ENCODE assay signal across 8 cellular contexts in the genomic region with DNA sequence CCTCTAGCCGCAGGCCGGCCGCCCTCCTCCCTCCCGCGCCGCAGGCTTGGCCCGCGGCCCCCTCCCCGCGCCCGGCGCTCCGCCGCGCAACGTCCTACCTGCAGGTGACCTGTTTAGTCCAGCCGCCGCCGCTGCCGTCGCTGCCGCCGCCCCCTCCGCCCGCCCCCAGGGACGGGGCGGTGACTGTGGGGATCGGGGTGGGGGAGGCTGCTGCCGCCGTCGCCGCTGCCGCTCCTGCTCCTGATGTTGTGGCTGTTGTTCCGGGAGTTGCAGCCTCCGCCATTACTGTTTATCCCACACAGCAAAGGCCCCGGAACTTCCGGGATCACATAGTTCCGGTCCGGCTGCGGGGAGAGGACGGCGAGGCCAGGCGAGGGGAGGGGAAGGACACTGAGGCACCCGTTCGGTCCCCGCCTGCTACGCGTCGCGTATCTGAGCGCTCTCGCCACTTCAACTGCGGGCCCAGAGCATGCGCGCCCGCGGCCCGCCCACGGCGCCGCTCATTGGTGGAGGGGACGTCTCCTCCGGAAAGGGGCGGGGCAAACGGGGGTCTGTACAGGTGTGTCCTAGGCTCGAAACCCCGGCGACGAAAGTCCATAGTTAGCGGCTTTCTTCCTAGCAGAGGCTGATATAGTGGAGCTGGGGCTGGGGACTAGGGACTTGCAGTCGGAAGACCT. TPM values are rescaled to one million over a fixed set of nuclear protein-coding genes. Genes with fewer than 3 reads are reported as not detected.
A peak's percentile ranks its signal among the peaks of the same experiment; 100 is the strongest.
DNase-seq lines count a peak whose midpoint lies in the region; ATAC-seq, FAIRE-seq and TF ChIP-seq lines count a peak whose summit lies in the region.

A gene with protein sequence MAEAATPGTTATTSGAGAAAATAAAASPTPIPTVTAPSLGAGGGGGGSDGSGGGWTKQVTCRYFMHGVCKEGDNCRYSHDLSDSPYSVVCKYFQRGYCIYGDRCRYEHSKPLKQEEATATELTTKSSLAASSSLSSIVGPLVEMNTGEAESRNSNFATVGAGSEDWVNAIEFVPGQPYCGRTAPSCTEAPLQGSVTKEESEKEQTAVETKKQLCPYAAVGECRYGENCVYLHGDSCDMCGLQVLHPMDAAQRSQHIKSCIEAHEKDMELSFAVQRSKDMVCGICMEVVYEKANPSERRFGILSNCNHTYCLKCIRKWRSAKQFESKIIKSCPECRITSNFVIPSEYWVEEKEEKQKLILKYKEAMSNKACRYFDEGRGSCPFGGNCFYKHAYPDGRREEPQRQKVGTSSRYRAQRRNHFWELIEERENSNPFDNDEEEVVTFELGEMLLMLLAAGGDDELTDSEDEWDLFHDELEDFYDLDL (minus strand): TSS at position 444 of the 677 bp plus-strand sequence. CDS start 161 bp downstream, at position 283.

- H3K9ac ChIP-seq in OCI-LY3 (ENCODE audit: low read length) (peak within 1 kb of the TSS; percentile 78), endothelial cell of umbilical vein (replicated peaks; ENCODE audit: extremely low read depth, insufficient read depth, low read length) (peak within 1 kb of the TSS; percentile 54)

- peaks cover 17% of the 10 kb centered on the region for H3K4me1 ChIP-seq in OCI-LY3 (ENCODE audit: low read length)
- peaks cover 13% of the 10 kb centered on the region for H3K4me1 ChIP-seq in endothelial cell of umbilical vein (ENCODE audit: control insufficient read depth, extremely low read depth, insufficient read depth, low read length)

- POLR2A ChIA-PET in endothelial cell of umbilical vein (lab: Charles Lee), result no interaction called here

- no TSS peak for BruUV-seq in endothelial cell of umbilical vein (replicated peaks; lab: Mats Ljungman, UMichigan)

- peaks cover 36% of the 10 kb centered on the region for H4K20me1 ChIP-seq in OCI-LY3 (ENCODE audit: insufficient read depth, low read length)
- no peaks in the 10 kb centered on the region for H4K20me1 ChIP-seq in endothelial cell of umbilical vein (replicated peaks; ENCODE audit: control insufficient read depth, extremely low read depth, insufficient read depth, low read length)

- H2AFZ ChIP-seq in OCI-LY3 (ENCODE audit: low read depth, low read length) (peak within 1 kb of the TSS; percentile 99), endothelial cell of umbilical vein (ENCODE audit: low read depth, low read length) (peak within 1 kb of the TSS; percentile 92)

- H3K4me2 ChIP-seq in OCI-LY3 (ENCODE audit: low read length) (peak within 1 kb of the TSS; percentile 99), endothelial cell of umbilical vein (ENCODE audit: insufficient read depth, low read length) (peak within 1 kb of the TSS; percentile 98)

- ATAC-seq in GM21515 (IDR thresholded peaks at IDR 0.05; ENCODE audit: unreplicated experiment), result peak; percentile 94

- FAIRE-seq in endothelial cell of umbilical vein (lab: Jason Lieb, UNC), result peak; percentile 55

- CTCF ChIA-PET in endothelial cell of umbilical vein (lab: Charles Lee), result interaction anchor here (0.6 to 2.9 kb wide), 5 partner anchors 9 to 177 kb away, joined by 3 to 16 read pairs (median 4); no protein-coding TSS in a partner anchor

- H3K9me3 ChIP-seq in OCI-LY3 (ENCODE audit: insufficient read depth, low read length) (no peaks in the 10 kb centered on the region), endothelial cell of umbilical vein (replicated peaks; ENCODE audit: control insufficient read depth, insufficient read depth, low read length) (no peaks in the 10 kb centered on the region)

- DNase-seq in D341Med (ENCODE audit: low spot score) (peak; percentile 96), HuH-7 (ENCODE audit: low spot score) (peak; percentile 93), activated T-cell treated with anti-CD3 and anti-CD28 coated beads for 1 hour (ENCODE audit: low read depth) (peak; percentile 93), endothelial cell of umbilical vein (ENCODE audit: low read depth, low spot score) (peak; percentile 85), middle frontal gyrus (ENCODE audit: extremely low spot score, low spot score) (peak; percentile 92)
- DNase-seq in stimulated activated CD8-positive, alpha-beta memory T cell treated with anti-CD3 and anti-CD28 coated beads, Interleukin-2, amount 100 ng/mL, for 48 hours (ENCODE audit: low read depth in 2 of 2), result peak; percentile 90 to 93

- TF ChIP-seq POLR2A in endothelial cell of umbilical vein (IDR thresholded peaks at IDR 0.05; ENCODE audit: low read depth, low read length), result peak; percentile 64

- H3K9me1 ChIP-seq in endothelial cell of umbilical vein (replicated peaks; ENCODE audit: control insufficient read depth, extremely low read depth, insufficient read depth, low read length), result no peaks in the 10 kb centered on the region

- intact Hi-C loops in endothelial cell of umbilical vein (cut with micrococcal nuclease), result loop anchor here (1.0 to 5.0 kb wide), 6 partner anchors 16 to 1168 kb away; a partner anchor contains a TSS

- H3K79me2 ChIP-seq in OCI-LY3 (ENCODE audit: low read length) (peaks cover 49% of the 10 kb centered on the region), endothelial cell of umbilical vein (ENCODE audit: control insufficient read depth, insufficient read depth, low read length) (peaks cover 31% of the 10 kb centered on the region)

- dilution Hi-C loops in endothelial cell of umbilical vein (cut with MboI; ENCODE audit: extremely low pct_ligation_motif_present, low sequenced_read_pairs), result no loop called here

- 0 out of 2 replicates have a peak, but pooled peaks cover 2% of the 10 kb centered on the region for H3K27me3 ChIP-seq in OCI-LY3 (ENCODE audit: low read depth, low read length)
- peaks cover 0 to 5% of the 10 kb centered on the region in 2 experiments for H3K27me3 ChIP-seq in endothelial cell of umbilical vein (ENCODE audit: control insufficient read depth in 2 of 2, insufficient read depth in 2 of 2, low read length in 2 of 2)

- H3K27ac ChIP-seq in OCI-LY3 (ENCODE audit: low read length) (peak within 1 kb of the TSS; percentile 74), endothelial cell of umbilical vein (ENCODE audit: insufficient read depth, low read depth, low read length) (peak within 1 kb of the TSS; percentile 39)

- TF ChIP-seq CTCF in OCI-LY3 (IDR thresholded peaks at IDR 0.05; ENCODE audit: low read depth, low read length), result no peak
- TF ChIP-seq CTCF in endothelial cell of umbilical vein (IDR thresholded peaks at IDR 0.05; ENCODE audit: extremely low read depth in 1 of 2, insufficient read depth in 1 of 2, low read depth in 1 of 2, low read length in 2 of 2), result no peak

- H3K4me3 ChIP-seq in OCI-LY3 (ENCODE audit: low read length), result peak within 1 kb of the TSS; percentile 90
- peak within 1 kb of the TSS; percentile 84 to 93 (median 89) for H3K4me3 ChIP-seq in endothelial cell of umbilical vein (replicated peaks in 1 of 3; ENCODE audit: insufficient read depth in 1 of 3, low read depth in 1 of 3, low read length in 3 of 3)

- H3K36me3 ChIP-seq in OCI-LY3 (replicated peaks; ENCODE audit: low read depth, low read length) (no peaks in the 10 kb centered on the region), endothelial cell of umbilical vein (ENCODE audit: control insufficient read depth in 2 of 2, extremely low read depth in 1 of 2, insufficient read depth in 2 of 2, low read length in 2 of 2) (no peaks in the 10 kb centered on the region)

TF ChIP-seq in endothelial cell of umbilical vein, 7 proteins besides CTCF, POLR2A, EP300 and RAD21:
- TF ChIP-seq POLR2AphosphoS5 (IDR thresholded peaks at IDR 0.05; ENCODE audit: insufficient read depth, low read depth, low read length) (peak; percentile 62), FOS (IDR thresholded peaks at IDR 0.05; ENCODE audit: borderline replicate concordance, insufficient read depth, low read length) (no peak)

RNA-seq across cellular contexts. Expression of the gene that starts here (rescaled TPM):
- total RNA-seq in endothelial cell of umbilical vein, result 52.1 and 52.2 TPM in 2 replicates
- polyA plus RNA-seq in endothelial cell of umbilical vein, result 18.4 and 24.9 TPM in 2 replicates
- polyA plus RNA-seq in endothelial cell of umbilical vein (2011; cell fraction: cytosol; rRNA removed), result 22.4 and 25.4 TPM in 2 replicates
- polyA plus RNA-seq in endothelial cell of umbilical vein (2011; cell fraction: nucleus; rRNA removed), result 25.8 and 27.3 TPM in 2 replicates
- 38.8 and 46.3 TPM in 2 replicates for polyA plus RNA-seq in endothelial cell of umbilical vein (2012)
- polyA minus RNA-seq in endothelial cell of umbilical vein, result 39.3 and 45.9 TPM in 2 replicates
- 30.9 TPM for polyA minus RNA-seq in endothelial cell of umbilical vein (2011; cell fraction: cytosol; rRNA and poly(A)+ RNA removed)
- polyA minus RNA-seq in endothelial cell of umbilical vein (2011; cell fraction: nucleus; rRNA and poly(A)+ RNA removed), result 18.5 and 22.4 TPM in 2 replicates

Comparison
In these comparisons a context has a peak if more than half of its experiments do, and no peak if none do; other contexts are left out.
1. Peak in every context shown above with its lines: DNase-seq, ATAC-seq, H3K4me3 ChIP-seq and H3K27ac ChIP-seq.